ENCODE assay signal across 14 cellular contexts in the genomic region with DNA sequence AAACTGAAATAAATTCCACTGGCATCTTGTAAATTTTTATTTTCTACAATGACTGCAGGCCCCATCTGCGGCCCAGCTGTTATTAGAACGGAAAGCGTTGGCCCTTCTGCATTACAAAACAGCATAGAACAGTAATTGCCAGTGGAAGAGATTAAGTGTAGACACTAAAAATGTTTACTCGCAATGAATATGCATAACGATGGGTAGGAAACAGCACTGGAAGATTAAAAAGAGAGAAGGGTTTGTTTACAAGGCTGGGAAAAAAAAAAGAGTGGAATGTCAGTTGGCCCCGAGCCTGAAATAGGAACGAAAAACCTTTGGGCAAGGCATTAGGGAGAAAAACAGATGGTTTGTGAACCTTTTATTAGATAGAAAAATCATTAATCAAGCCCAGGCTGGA.
A peak's percentile ranks its signal among the peaks of the same experiment; 100 is the strongest.
DNase-seq lines count a peak whose midpoint lies in the region; ATAC-seq, FAIRE-seq and TF ChIP-seq lines count a peak whose summit lies in the region.
"Had no signal": no experiment of that assay in that cellular context is flagged by ENCODE, and none has a peak within 500 bp of the region (broad histone marks: within the 10 kb centered on the region; RNA-seq: fewer than 3 reads in every experiment).

No MANE protein-coding gene starts in this region.

- H3K9me3 ChIP-seq in upper lobe of right lung: no peaks in the 10 kb centered on the region
- H3K9me3 ChIP-seq: lower lobe of right lung had no signal

- FAIRE-seq in endometrium (lab: Jason Lieb, UNC): peak; percentile 100

- H3K36me3 ChIP-seq in upper lobe of right lung: no peaks in the 10 kb centered on the region
- H3K36me3 ChIP-seq: lower lobe of right lung had no signal

- H3K4me1 ChIP-seq in upper lobe of right lung: no peaks in the 10 kb centered on the region
- H3K4me1 ChIP-seq: lower lobe of right lung had no signal

- H3K27me3 Mint-ChIP-seq in nephron (ENCODE audit: low read depth): peaks cover 4% of the 10 kb centered on the region

- H3K27ac Mint-ChIP-seq in nephron: peak overlapping the region; percentile 7 to 77 (median 43)
- H3K27ac Mint-ChIP-seq: activated CD4-positive, alpha-beta T cell treated with anti-CD3 and anti-CD28 coated beads for 36 hours; B cell had no signal

- peaks cover 44% of the 10 kb centered on the region for H3K4me1 Mint-ChIP-seq in nephron
- H3K4me1 Mint-ChIP-seq: activated CD4-positive, alpha-beta T cell treated with anti-CD3 and anti-CD28 coated beads for 36 hours; B cell had no signal

- H3K4me3 Mint-ChIP-seq in nephron: peak overlapping the region in 2 of 3 experiments; percentile 2 to 8
- H3K4me3 Mint-ChIP-seq: activated CD4-positive, alpha-beta T cell treated with anti-CD3 and anti-CD28 coated beads for 36 hours; activated T-cell treated with anti-CD3 and anti-CD28 coated beads, Interleukin-2, amount 50 U/mL, for 4 hours; B cell had no signal

- H3K4me3 ChIP-seq in upper lobe of right lung: no peak overlapping the region
- H3K4me3 ChIP-seq: lower lobe of right lung had no signal

- DNase-seq in AG20443 (ENCODE audit: low spot score) (peak; percentile 37), NCI-H1694 treated with DMSO at 0.1 percent for 48 hours (lab: John Stamatoyannopoulos, UW) (peak; percentile 96), upper lobe of right lung (no peak), DMS53 treated with DMSO at 0.1 percent for 48 hours (lab: John Stamatoyannopoulos, UW; ENCODE audit: unreplicated experiment) (no peak), activated gamma-delta T cell treated with Interleukin-2 at 50 U/mL for 16 hours (no peak)
- DNase-seq: activated CD4-positive, alpha-beta T cell treated with anti-CD3 and anti-CD28 coated beads for 36 hours; activated T-cell treated with anti-CD3 and anti-CD28 coated beads, Interleukin-2, amount 50 U/mL, for 4 hours; amniotic stem cell; KBM-7; lower lobe of right lung had no signal

- no peak for ATAC-seq in GM21786 (IDR thresholded peaks at IDR 0.05; ENCODE audit: unreplicated experiment)
- ATAC-seq in upper lobe of right lung: no peak
- ATAC-seq: activated CD4-positive, alpha-beta T cell treated with anti-CD3 and anti-CD28 coated beads for 36 hours; activated T-cell treated with anti-CD3 and anti-CD28 coated beads, Interleukin-2, amount 50 U/mL, for 4 hours had no signal

- H3K9me3 Mint-ChIP-seq in nephron: no peaks in the 10 kb centered on the region
- H3K9me3 Mint-ChIP-seq: activated T-cell treated with anti-CD3 and anti-CD28 coated beads, Interleukin-2, amount 50 U/mL, for 4 hours had no signal

- H3K27me3 ChIP-seq in upper lobe of right lung: no peaks in the 10 kb centered on the region

- no peaks in the 10 kb centered on the region for H3K36me3 Mint-ChIP-seq in nephron (ENCODE audit: low read depth)

- intact Hi-C loops in upper lobe of right lung (cut with DNase I): no loop called here

- H3K27ac ChIP-seq in upper lobe of right lung: no peak overlapping the region
- H3K27ac ChIP-seq: lower lobe of right lung had no signal

- TF ChIP-seq CTCF in nephron (IDR thresholded peaks at IDR 0.05; ENCODE audit: unreplicated experiment in 3 of 3) (no peak), upper lobe of right lung (IDR thresholded peaks at IDR 0.05) (no peak)

Comparison
In these comparisons a context has a peak if more than half of its experiments do, and no peak if none do; other contexts are left out.
1. DNase-seq: peak in AG20443 (single experiment) and NCI-H1694 treated with DMSO at 0.1 percent for 48 hours (single experiment); none in upper lobe of right lung (single experiment), DMS53 treated with DMSO at 0.1 percent for 48 hours (single experiment) and activated gamma-delta T cell treated with Interleukin-2 at 50 U/mL for 16 hours (single experiment).